Comparison of ENCODE assay signal across 9 cellular contexts in genomic region chr6:19303381-19303780, GRCh38.
DNase-seq lines count a peak whose midpoint lies in the region; ATAC-seq and TF ChIP-seq lines count a peak whose summit lies in the region.
"Had no signal": no experiment of that assay in that cellular context is flagged by ENCODE, and none has a peak within 500 bp of the region (broad histone marks: within the 10 kb centered on the region; RNA-seq: fewer than 3 reads in every experiment).

No MANE protein-coding gene starts in this region.

- H3K4me1 ChIP-seq in muscle layer of colon (ENCODE audit: insufficient read depth, low read length): peaks cover 16% of the 10 kb centered on the region
- H3K4me1 ChIP-seq in uterus: no peaks in the 10 kb centered on the region
- no peaks in the 10 kb centered on the region for H3K4me1 ChIP-seq in endodermal cell (ENCODE audit: control insufficient read depth, insufficient read depth, low read length)

- 87 to 92% methylated on average over 3 to 5 of the region's 5 CpGs for WGBS in endodermal cell (ENCODE audit: insufficient coverage in 1 of 2, insufficient read length in 1 of 2), 2 experiments

- TF ChIP-seq CTCF in astrocyte of the cerebellum (IDR thresholded peaks at IDR 0.05; ENCODE audit: low read depth, low read length, missing control alignments) (no peak), uterus (IDR thresholded peaks at IDR 0.05) (no peak), endodermal cell (conservative IDR thresholded peaks at IDR 0.05) (no peak)

- H3K36me3 Mint-ChIP-seq in endodermal cell (ENCODE audit: low read depth): no peaks in the 10 kb centered on the region
- peaks cover 0 to 6% of the 10 kb centered on the region in 2 donors for H3K36me3 Mint-ChIP-seq in activated naive CD4-positive, alpha-beta T cell treated with anti-CD3 and anti-CD28 coated beads, Interleukin-2, amount 50 U/mL, for 72 hours
- H3K36me3 Mint-ChIP-seq in activated T-helper 17 cell treated with anti-CD3 and anti-CD28 coated beads, Interleukin-2, amount 50 U/mL, for 72 hours (ENCODE audit: low read depth): no peaks in the 10 kb centered on the region

- H3K9ac ChIP-seq in muscle layer of colon (ENCODE audit: low read length) (peak overlapping the region; percentile 7), endodermal cell (ENCODE audit: extremely low read depth, low read length, poor library complexity, severe bottlenecking) (no peak overlapping the region)

- no peak overlapping the region for H3K27ac Mint-ChIP-seq in endodermal cell
- H3K27ac Mint-ChIP-seq in activated naive CD4-positive, alpha-beta T cell treated with anti-CD3 and anti-CD28 coated beads, Interleukin-2, amount 50 U/mL, for 72 hours: no peak overlapping the region
- no peak overlapping the region for H3K27ac Mint-ChIP-seq in activated T-helper 17 cell treated with anti-CD3 and anti-CD28 coated beads, Interleukin-2, amount 50 U/mL, for 72 hours

- no peaks in the 10 kb centered on the region for H3K36me3 ChIP-seq in muscle layer of colon (ENCODE audit: insufficient read depth, low read length)
- no peaks in the 10 kb centered on the region for H3K36me3 ChIP-seq in uterus
- no peaks in the 10 kb centered on the region for H3K36me3 ChIP-seq in endodermal cell (ENCODE audit: control insufficient read depth, insufficient read depth, low read length)

- peaks cover 8% of the 10 kb centered on the region for H3K4me1 Mint-ChIP-seq in endodermal cell
- no peaks in the 10 kb centered on the region for H3K4me1 Mint-ChIP-seq in activated T-helper 17 cell treated with anti-CD3 and anti-CD28 coated beads, Interleukin-2, amount 50 U/mL, for 72 hours

- H3K27me3 ChIP-seq in muscle layer of colon (ENCODE audit: control insufficient read depth in 1 of 2, insufficient read depth in 2 of 2, low read length in 2 of 2) (no peaks in the 10 kb centered on the region), uterus (no peaks in the 10 kb centered on the region), endodermal cell (ENCODE audit: control insufficient read depth, insufficient read depth, low read length, poor library complexity, severe bottlenecking) (no peaks in the 10 kb centered on the region)

- intact Hi-C loops in uterus (cut with DNase I; ENCODE audit: low total_unique reads): no loop called here

- no peaks in the 10 kb centered on the region for H3K27me3 Mint-ChIP-seq in endodermal cell (ENCODE audit: insufficient read depth)
- no peaks in the 10 kb centered on the region for H3K27me3 Mint-ChIP-seq in activated T-helper 17 cell treated with anti-CD3 and anti-CD28 coated beads, Interleukin-2, amount 50 U/mL, for 72 hours

- H3K4me3 Mint-ChIP-seq in endodermal cell: no peak overlapping the region
- no peak overlapping the region for H3K4me3 Mint-ChIP-seq in activated T-helper 17 cell treated with anti-CD3 and anti-CD28 coated beads, Interleukin-2, amount 50 U/mL, for 72 hours
- H3K4me3 Mint-ChIP-seq: neural crest cell had no signal

- TF ChIP-seq POLR2A in uterus (IDR thresholded peaks at IDR 0.05): no peak

- H3K27ac ChIP-seq in muscle layer of colon (ENCODE audit: low read depth, low read length) (peak overlapping the region; percentile 73), uterus (peak overlapping the region; percentile 68 to 69), endodermal cell (ENCODE audit: low read depth, low read length) (no peak overlapping the region)

- in situ Hi-C loops in astrocyte of the cerebellum (cut with HindIII; ENCODE audit: low sequenced_read_pairs): no loop called here

- DNase-seq in NCI-H2029 treated with DMSO at 0.1 percent for 48 hours (lab: John Stamatoyannopoulos, UW) (peak; percentile 98), astrocyte of the cerebellum (ENCODE audit: low read depth) (peak; percentile 68), uterus (peak in 1 of 2 donors; percentile 17), endodermal cell (no peak)
- DNase-seq in activated naive CD4-positive, alpha-beta T cell treated with anti-CD3 and anti-CD28 coated beads, Interleukin-2, amount 50 U/mL, for 72 hours (ENCODE audit: low spot score in 2 of 2): no peak
- DNase-seq: SIG-M5 had no signal

- no peaks in the 10 kb centered on the region for H3K9me3 Mint-ChIP-seq in endodermal cell
- peaks cover 10 to 12% of the 10 kb centered on the region in 2 donors for H3K9me3 Mint-ChIP-seq in activated naive CD4-positive, alpha-beta T cell treated with anti-CD3 and anti-CD28 coated beads, Interleukin-2, amount 50 U/mL, for 72 hours
- peaks cover 4% of the 10 kb centered on the region for H3K9me3 Mint-ChIP-seq in activated T-helper 17 cell treated with anti-CD3 and anti-CD28 coated beads, Interleukin-2, amount 50 U/mL, for 72 hours

- H3K4me3 ChIP-seq in astrocyte of the cerebellum (ENCODE audit: low read depth, low read length): no peak overlapping the region
- H3K4me3 ChIP-seq in muscle layer of colon (ENCODE audit: low read depth in 1 of 2, low read length in 2 of 2): no peak overlapping the region
- no peak overlapping the region for H3K4me3 ChIP-seq in uterus
- H3K4me3 ChIP-seq in endodermal cell (ENCODE audit: low read length): no peak overlapping the region

- H3K9me3 ChIP-seq in muscle layer of colon (ENCODE audit: low read length) (no peaks in the 10 kb centered on the region), uterus (no peaks in the 10 kb centered on the region), endodermal cell (ENCODE audit: control insufficient read depth, low read length) (no peaks in the 10 kb centered on the region)

- ATAC-seq in activated naive CD4-positive, alpha-beta T cell treated with anti-CD3 and anti-CD28 coated beads, Interleukin-2, amount 50 U/mL, for 72 hours: no peak
- ATAC-seq in activated T-helper 17 cell treated with anti-CD3 and anti-CD28 coated beads, Interleukin-2, amount 50 U/mL, for 72 hours (replicated peaks): no peak

Comparison
In these comparisons a context has a peak if more than half of its experiments do, and no peak if none do; other contexts are left out.
1. DNase-seq: peak in NCI-H2029 treated with DMSO at 0.1 percent for 48 hours (single experiment) and astrocyte of the cerebellum (single experiment); none in endodermal cell (single experiment) and activated naive CD4-positive, alpha-beta T cell treated with anti-CD3 and anti-CD28 coated beads, Interleukin-2, amount 50 U/mL, for 72 hours (0 of 2).